ENCODE assay signal across 3 cellular contexts in the genomic region with DNA sequence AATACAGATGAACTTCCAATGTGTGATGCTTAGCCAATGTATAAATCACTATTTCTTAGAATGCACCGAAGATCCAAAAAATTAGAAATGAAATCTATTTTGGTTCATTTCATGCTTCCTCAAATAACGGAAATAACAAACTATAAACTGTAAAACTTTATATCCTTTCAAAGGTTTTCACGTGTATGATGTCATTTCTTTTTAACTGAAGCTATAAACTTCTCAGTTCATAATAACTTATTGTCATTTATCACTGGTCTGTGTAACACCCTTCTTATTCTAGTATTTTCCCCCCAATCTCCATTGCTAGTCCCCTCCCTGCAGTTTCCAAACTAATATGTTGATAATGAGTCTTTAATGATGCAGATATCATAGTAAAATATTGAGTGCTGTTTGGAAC.
TF ChIP-seq lines count a peak whose summit lies in the region.

No MANE protein-coding gene starts in this region.

TF ChIP-seq in HepG2, 621 proteins besides CTCF, POLR2A, EP300 and RAD21:
- TF ChIP-seq PCBP2 (optimal IDR thresholded peaks at IDR 0.05; ENCODE audit: low read depth, low read length, poor library complexity, severe bottlenecking) (no peak), ATF7 (IDR thresholded peaks at IDR 0.05) (peak; percentile 68), ATF7 (CRISPR knock-in tag; IDR thresholded peaks at IDR 0.05) (no peak)
TF ChIP-seq in HepG2: peak in this region for 1.

TF ChIP-seq in HEK293, 187 proteins besides CTCF, POLR2A, EP300 and RAD21:
- TF ChIP-seq, protein P1, sequence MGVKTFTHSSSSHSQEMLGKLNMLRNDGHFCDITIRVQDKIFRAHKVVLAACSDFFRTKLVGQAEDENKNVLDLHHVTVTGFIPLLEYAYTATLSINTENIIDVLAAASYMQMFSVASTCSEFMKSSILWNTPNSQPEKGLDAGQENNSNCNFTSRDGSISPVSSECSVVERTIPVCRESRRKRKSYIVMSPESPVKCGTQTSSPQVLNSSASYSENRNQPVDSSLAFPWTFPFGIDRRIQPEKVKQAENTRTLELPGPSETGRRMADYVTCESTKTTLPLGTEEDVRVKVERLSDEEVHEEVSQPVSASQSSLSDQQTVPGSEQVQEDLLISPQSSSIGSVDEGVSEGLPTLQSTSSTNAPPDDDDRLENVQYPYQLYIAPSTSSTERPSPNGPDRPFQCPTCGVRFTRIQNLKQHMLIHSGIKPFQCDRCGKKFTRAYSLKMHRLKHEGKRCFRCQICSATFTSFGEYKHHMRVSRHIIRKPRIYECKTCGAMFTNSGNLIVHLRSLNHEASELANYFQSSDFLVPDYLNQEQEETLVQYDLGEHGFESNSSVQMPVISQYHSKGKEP (tag by site-specific recombination; IDR thresholded peaks at IDR 0.05): no peak
- TF ChIP-seq, protein P2, sequence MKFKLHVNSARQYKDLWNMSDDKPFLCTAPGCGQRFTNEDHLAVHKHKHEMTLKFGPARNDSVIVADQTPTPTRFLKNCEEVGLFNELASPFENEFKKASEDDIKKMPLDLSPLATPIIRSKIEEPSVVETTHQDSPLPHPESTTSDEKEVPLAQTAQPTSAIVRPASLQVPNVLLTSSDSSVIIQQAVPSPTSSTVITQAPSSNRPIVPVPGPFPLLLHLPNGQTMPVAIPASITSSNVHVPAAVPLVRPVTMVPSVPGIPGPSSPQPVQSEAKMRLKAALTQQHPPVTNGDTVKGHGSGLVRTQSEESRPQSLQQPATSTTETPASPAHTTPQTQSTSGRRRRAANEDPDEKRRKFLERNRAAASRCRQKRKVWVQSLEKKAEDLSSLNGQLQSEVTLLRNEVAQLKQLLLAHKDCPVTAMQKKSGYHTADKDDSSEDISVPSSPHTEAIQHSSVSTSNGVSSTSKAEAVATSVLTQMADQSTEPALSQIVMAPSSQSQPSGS (tag by site-specific recombination; IDR thresholded peaks at IDR 0.05; ENCODE audit: low read depth): peak; percentile 78
- TF ChIP-seq, protein P3, sequence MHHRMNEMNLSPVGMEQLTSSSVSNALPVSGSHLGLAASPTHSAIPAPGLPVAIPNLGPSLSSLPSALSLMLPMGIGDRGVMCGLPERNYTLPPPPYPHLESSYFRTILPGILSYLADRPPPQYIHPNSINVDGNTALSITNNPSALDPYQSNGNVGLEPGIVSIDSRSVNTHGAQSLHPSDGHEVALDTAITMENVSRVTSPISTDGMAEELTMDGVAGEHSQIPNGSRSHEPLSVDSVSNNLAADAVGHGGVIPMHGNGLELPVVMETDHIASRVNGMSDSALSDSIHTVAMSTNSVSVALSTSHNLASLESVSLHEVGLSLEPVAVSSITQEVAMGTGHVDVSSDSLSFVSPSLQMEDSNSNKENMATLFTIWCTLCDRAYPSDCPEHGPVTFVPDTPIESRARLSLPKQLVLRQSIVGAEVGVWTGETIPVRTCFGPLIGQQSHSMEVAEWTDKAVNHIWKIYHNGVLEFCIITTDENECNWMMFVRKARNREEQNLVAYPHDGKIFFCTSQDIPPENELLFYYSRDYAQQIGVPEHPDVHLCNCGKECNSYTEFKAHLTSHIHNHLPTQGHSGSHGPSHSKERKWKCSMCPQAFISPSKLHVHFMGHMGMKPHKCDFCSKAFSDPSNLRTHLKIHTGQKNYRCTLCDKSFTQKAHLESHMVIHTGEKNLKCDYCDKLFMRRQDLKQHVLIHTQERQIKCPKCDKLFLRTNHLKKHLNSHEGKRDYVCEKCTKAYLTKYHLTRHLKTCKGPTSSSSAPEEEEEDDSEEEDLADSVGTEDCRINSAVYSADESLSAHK (tag by site-specific recombination; IDR thresholded peaks at IDR 0.05): no peak
- TF ChIP-seq, protein P4, sequence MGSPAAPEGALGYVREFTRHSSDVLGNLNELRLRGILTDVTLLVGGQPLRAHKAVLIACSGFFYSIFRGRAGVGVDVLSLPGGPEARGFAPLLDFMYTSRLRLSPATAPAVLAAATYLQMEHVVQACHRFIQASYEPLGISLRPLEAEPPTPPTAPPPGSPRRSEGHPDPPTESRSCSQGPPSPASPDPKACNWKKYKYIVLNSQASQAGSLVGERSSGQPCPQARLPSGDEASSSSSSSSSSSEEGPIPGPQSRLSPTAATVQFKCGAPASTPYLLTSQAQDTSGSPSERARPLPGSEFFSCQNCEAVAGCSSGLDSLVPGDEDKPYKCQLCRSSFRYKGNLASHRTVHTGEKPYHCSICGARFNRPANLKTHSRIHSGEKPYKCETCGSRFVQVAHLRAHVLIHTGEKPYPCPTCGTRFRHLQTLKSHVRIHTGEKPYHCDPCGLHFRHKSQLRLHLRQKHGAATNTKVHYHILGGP (tag by site-specific recombination; IDR thresholded peaks at IDR 0.05): 0 out of 2 replicates have a peak, but pooled peaks have one; percentile 37
- TF ChIP-seq ZNF791 (tag by site-specific recombination; IDR thresholded peaks at IDR 0.05): no peak
- no peak for TF ChIP-seq ZNF266 (tag by site-specific recombination; IDR thresholded peaks at IDR 0.05; ENCODE audit: low read depth)
- no peak for TF ChIP-seq SP2 (tag by site-specific recombination; IDR thresholded peaks at IDR 0.05)
- TF ChIP-seq MZF1 (tag by site-specific recombination; IDR thresholded peaks at IDR 0.05; ENCODE audit: borderline replicate concordance): no peak
- TF ChIP-seq, protein P5, sequence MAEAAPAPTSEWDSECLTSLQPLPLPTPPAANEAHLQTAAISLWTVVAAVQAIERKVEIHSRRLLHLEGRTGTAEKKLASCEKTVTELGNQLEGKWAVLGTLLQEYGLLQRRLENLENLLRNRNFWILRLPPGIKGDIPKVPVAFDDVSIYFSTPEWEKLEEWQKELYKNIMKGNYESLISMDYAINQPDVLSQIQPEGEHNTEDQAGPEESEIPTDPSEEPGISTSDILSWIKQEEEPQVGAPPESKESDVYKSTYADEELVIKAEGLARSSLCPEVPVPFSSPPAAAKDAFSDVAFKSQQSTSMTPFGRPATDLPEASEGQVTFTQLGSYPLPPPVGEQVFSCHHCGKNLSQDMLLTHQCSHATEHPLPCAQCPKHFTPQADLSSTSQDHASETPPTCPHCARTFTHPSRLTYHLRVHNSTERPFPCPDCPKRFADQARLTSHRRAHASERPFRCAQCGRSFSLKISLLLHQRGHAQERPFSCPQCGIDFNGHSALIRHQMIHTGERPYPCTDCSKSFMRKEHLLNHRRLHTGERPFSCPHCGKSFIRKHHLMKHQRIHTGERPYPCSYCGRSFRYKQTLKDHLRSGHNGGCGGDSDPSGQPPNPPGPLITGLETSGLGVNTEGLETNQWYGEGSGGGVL (tag by site-specific recombination; IDR thresholded peaks at IDR 0.05): 0 out of 2 replicates have a peak, but pooled peaks have one; percentile 9
- no peak for TF ChIP-seq SCRT2 (tag by site-specific recombination; IDR thresholded peaks at IDR 0.05)
- no peak for TF ChIP-seq ZNF660 (tag by site-specific recombination; IDR thresholded peaks at IDR 0.05)
- no peak for TF ChIP-seq ZNF138 (tag by site-specific recombination; IDR thresholded peaks at IDR 0.05; ENCODE audit: borderline replicate concordance)
- no peak for TF ChIP-seq ZNF843 (tag by site-specific recombination; IDR thresholded peaks at IDR 0.05)
- no peak for TF ChIP-seq ZNF560 (tag by site-specific recombination; IDR thresholded peaks at IDR 0.05; ENCODE audit: borderline replicate concordance)

TF ChIP-seq in GM12878, 131 proteins besides CTCF, POLR2A, EP300 and RAD21:
- TF ChIP-seq ATF7 (IDR thresholded peaks at IDR 0.05; ENCODE audit: low read depth): peak; percentile 82
- no peak for TF ChIP-seq TCF12 (IDR thresholded peaks at IDR 0.05; ENCODE audit: low read depth, low read length)
- TF ChIP-seq, protein P6, sequence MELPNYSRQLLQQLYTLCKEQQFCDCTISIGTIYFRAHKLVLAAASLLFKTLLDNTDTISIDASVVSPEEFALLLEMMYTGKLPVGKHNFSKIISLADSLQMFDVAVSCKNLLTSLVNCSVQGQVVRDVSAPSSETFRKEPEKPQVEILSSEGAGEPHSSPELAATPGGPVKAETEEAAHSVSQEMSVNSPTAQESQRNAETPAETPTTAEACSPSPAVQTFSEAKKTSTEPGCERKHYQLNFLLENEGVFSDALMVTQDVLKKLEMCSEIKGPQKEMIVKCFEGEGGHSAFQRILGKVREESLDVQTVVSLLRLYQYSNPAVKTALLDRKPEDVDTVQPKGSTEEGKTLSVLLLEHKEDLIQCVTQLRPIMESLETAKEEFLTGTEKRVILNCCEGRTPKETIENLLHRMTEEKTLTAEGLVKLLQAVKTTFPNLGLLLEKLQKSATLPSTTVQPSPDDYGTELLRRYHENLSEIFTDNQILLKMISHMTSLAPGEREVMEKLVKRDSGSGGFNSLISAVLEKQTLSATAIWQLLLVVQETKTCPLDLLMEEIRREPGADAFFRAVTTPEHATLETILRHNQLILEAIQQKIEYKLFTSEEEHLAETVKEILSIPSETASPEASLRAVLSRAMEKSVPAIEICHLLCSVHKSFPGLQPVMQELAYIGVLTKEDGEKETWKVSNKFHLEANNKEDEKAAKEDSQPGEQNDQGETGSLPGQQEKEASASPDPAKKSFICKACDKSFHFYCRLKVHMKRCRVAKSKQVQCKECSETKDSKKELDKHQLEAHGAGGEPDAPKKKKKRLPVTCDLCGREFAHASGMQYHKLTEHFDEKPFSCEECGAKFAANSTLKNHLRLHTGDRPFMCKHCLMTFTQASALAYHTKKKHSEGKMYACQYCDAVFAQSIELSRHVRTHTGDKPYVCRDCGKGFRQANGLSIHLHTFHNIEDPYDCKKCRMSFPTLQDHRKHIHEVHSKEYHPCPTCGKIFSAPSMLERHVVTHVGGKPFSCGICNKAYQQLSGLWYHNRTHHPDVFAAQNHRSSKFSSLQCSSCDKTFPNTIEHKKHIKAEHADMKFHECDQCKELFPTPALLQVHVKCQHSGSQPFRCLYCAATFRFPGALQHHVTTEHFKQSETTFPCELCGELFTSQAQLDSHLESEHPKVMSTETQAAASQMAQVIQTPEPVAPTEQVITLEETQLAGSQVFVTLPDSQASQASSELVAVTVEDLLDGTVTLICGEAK (IDR thresholded peaks at IDR 0.05; ENCODE audit: borderline replicate concordance): no peak
- TF ChIP-seq, protein P7, sequence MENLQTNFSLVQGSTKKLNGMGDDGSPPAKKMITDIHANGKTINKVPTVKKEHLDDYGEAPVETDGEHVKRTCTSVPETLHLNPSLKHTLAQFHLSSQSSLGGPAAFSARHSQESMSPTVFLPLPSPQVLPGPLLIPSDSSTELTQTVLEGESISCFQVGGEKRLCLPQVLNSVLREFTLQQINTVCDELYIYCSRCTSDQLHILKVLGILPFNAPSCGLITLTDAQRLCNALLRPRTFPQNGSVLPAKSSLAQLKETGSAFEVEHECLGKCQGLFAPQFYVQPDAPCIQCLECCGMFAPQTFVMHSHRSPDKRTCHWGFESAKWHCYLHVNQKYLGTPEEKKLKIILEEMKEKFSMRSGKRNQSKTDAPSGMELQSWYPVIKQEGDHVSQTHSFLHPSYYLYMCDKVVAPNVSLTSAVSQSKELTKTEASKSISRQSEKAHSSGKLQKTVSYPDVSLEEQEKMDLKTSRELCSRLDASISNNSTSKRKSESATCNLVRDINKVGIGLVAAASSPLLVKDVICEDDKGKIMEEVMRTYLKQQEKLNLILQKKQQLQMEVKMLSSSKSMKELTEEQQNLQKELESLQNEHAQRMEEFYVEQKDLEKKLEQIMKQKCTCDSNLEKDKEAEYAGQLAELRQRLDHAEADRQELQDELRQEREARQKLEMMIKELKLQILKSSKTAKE (IDR thresholded peaks at IDR 0.05; ENCODE audit: low read depth, poor library complexity, severe bottlenecking): no peak
- no peak for TF ChIP-seq MTA3 (IDR thresholded peaks at IDR 0.05; ENCODE audit: borderline replicate concordance, low read length)
- TF ChIP-seq EGR1 (IDR thresholded peaks at IDR 0.05; ENCODE audit: borderline replicate concordance in 1 of 2, low read depth in 2 of 2, low read length in 2 of 2): no peak
